26 cellular contexts compared by ENCODE assay signal in the genomic region with DNA sequence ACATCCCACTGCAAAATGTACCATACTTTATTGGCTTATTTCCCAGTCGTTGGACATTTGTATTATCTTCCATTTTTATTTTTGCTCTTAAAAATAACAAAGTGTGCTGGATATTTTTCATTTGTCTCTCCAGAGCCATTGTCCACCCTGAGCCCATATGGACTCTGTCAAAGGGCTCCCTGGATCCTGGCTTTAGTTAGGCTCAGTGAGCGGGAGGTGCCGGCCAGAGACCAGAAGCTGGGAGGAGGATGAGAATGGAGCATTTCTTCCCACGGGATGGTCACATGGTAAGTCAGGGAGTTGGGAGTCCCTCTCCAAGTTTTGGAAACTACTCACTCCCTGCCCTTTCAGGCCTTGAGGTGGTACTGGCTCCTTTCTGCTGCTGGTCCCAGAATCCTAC.
"Had no signal": no experiment of that assay in that cellular context is flagged by ENCODE, and none has a peak within 500 bp of the region (broad histone marks: within the 10 kb centered on the region; RNA-seq: fewer than 3 reads in every experiment).

No MANE protein-coding gene starts in this region.

- H3K27me3 ChIP-seq: esophagus muscularis mucosa, foreskin keratinocyte, gastroesophageal sphincter, heart left ventricle, hepatocyte, pancreas, testis, tibial artery had no signal

- DNase-seq: dermis blood vessel endothelial cell; effector memory CD4-positive, alpha-beta T cell; foreskin keratinocyte; heart left ventricle; left cardiac atrium; mesenchymal stem cell; mucosa of descending colon; naive B cell; pancreas; retina; stimulated activated CD4-positive, alpha-beta T cell treated with anti-CD3 and anti-CD28 coated beads, Interleukin-2, amount 100 ng/mL, for 24 hours; stimulated activated CD4-positive, alpha-beta T cell treated with anti-CD3 and anti-CD28 coated beads, Interleukin-4, amount 100 ng/mL, for 4 hours; stimulated activated naive CD8-positive, alpha-beta T cell treated with anti-CD3 and anti-CD28 coated beads, Interleukin-15, Interleukin-2, amounts not matched to agents 100 U/mL and 50 U/mL, for 24 hours; substantia nigra; testis; tibial artery had no signal

- H3K36me3 ChIP-seq: esophagus muscularis mucosa, gastroesophageal sphincter, heart left ventricle, neutrophil, pancreas, tibial artery had no signal

- H2AFZ ChIP-seq: hepatocyte had no signal

- H3K79me2 ChIP-seq: hepatocyte had no signal

- ATAC-seq: foreskin keratinocyte; gastroesophageal sphincter; mucosa of descending colon; pancreas; sciatic nerve; stimulated activated memory B cell treated with anti-CD40 and anti-IgM and Interleukin-4, amounts not matched to agents 10 μg/mL and 1 μg/mL and 100 μg/mL, for 72 hours; stimulated activated naive CD8-positive, alpha-beta T cell treated with anti-CD3 and anti-CD28 coated beads, Interleukin-15, Interleukin-2, amounts not matched to agents 100 U/mL and 50 U/mL, for 24 hours had no signal

- FAIRE-seq: endothelial cell of umbilical vein, islet of Langerhans, pancreas, urothelium cell line had no signal

- H3K4me2 ChIP-seq: hepatocyte had no signal

- H3K4me1 ChIP-seq: foreskin keratinocyte, pancreas had no signal

- H3K9me3 ChIP-seq: esophagus muscularis mucosa, gastroesophageal sphincter, heart left ventricle, mucosa of descending colon, neutrophil, pancreas, testis, tibial artery had no signal

- H3K4me3 ChIP-seq: coronary artery, esophagus muscularis mucosa, gastroesophageal sphincter, heart left ventricle, hepatocyte, mucosa of descending colon, pancreas, testis, tibial artery had no signal

- H3K27ac ChIP-seq: coronary artery, esophagus muscularis mucosa, foreskin keratinocyte, gastroesophageal sphincter, heart left ventricle, hepatocyte, neutrophil, pancreas, testis, tibial artery had no signal
